In genomic region chr1:201582261-201582951, GRCh38 we compare ENCODE assay signal across 9 cellular contexts. TPM values are rescaled to one million over a fixed set of nuclear protein-coding genes. Genes with fewer than 3 reads are reported as not detected.
DNase-seq lines count a peak whose midpoint lies in the region; TF ChIP-seq lines count a peak whose summit lies in the region.
"Had no signal": no experiment of that assay in that cellular context is flagged by ENCODE, and none has a peak within 500 bp of the region (broad histone marks: within the 10 kb centered on the region; RNA-seq: fewer than 3 reads in every experiment).

No MANE protein-coding gene starts in this region.

- no peaks in the 10 kb centered on the region for H4K20me1 ChIP-seq in fibroblast of lung (ENCODE audit: control insufficient read depth, extremely low read depth, insufficient read depth, low read length)

- no peak overlapping the region for H3K23ac ChIP-seq in neuronal stem cell (ENCODE audit: low read depth, low read length, poor library complexity)

- no peak overlapping the region for H4K91ac ChIP-seq in neuronal stem cell (ENCODE audit: low read depth, low read length, poor library complexity)

- H3K4me1 ChIP-seq in fibroblast of lung (ENCODE audit: control insufficient read depth, extremely low read depth, insufficient read depth, low read length): peaks cover 23% of the 10 kb centered on the region
- H3K4me1 ChIP-seq in neuronal stem cell (ENCODE audit: control insufficient read depth in 2 of 2, insufficient read depth in 1 of 2, low read depth in 1 of 2, low read length in 2 of 2): peaks cover 0 to 18% of the 10 kb centered on the region in 2 donors

- H4K8ac ChIP-seq in neuronal stem cell (ENCODE audit: low read depth, low read length): no peak overlapping the region

- H3K27ac ChIP-seq in fibroblast of lung (ENCODE audit: insufficient read depth, low read length) (peak overlapping the region; percentile 49), neuronal stem cell (replicated peaks; ENCODE audit: low read length) (peak overlapping the region; percentile 9)

- DNase-seq in EL: peak; percentile 83
- DNase-seq in NCI-H345 (lab: John Stamatoyannopoulos, UW): peak; percentile 32
- DNase-seq in fibroblast of lung (ENCODE audit: low read depth in 2 of 2): peak; percentile 56 to 72
- no peak for DNase-seq in neuronal stem cell (ENCODE audit: low spot score)
- no peak for DNase-seq in activated T-cell treated with anti-CD3 and anti-CD28 coated beads, Interleukin-2, amount 50 U/mL, for 1 hour
- DNase-seq in GOT3 (lab: John Stamatoyannopoulos, UW): no peak
- no peak for DNase-seq in mesenteric fat pad (ENCODE audit: low spot score)
- DNase-seq in activated CD4-positive, alpha-beta T cell treated with anti-CD3 and anti-CD28 coated beads, Interleukin-2, amount 50 U/mL, for 1 hour: no peak
- DNase-seq: activated CD4-positive, alpha-beta T cell treated with anti-CD3 and anti-CD28 coated beads for 4 hours had no signal

- H2AK5ac ChIP-seq in neuronal stem cell (ENCODE audit: low read depth, low read length): no peak overlapping the region

- H3K4me2 ChIP-seq in fibroblast of lung (ENCODE audit: extremely low read depth, insufficient read depth, low read length): no peak overlapping the region
- H3K4me2 ChIP-seq in neuronal stem cell (ENCODE audit: insufficient read depth, low read length, poor library complexity, severe bottlenecking): no peak overlapping the region

- no peak overlapping the region for H2AFZ ChIP-seq in fibroblast of lung (ENCODE audit: low read length)
- no peak overlapping the region for H2AFZ ChIP-seq in neuronal stem cell (ENCODE audit: low read length)

- no CpG with 5 or more reads among the region's 3 CpGs for WGBS in neuronal stem cell (ENCODE audit: extremely low coverage in 2 of 2, insufficient read length in 2 of 2, insufficient replicate concordance in 1 of 2), 2 donors

- no peaks in the 10 kb centered on the region for H3K27me3 ChIP-seq in fibroblast of lung (ENCODE audit: control insufficient read depth, insufficient read depth, low read length)
- H3K27me3 ChIP-seq in neuronal stem cell (ENCODE audit: control insufficient read depth in 3 of 3, insufficient read depth in 3 of 3, low read depth in 1 of 3, low read length in 3 of 3): peaks cover 0 to 4% (median 0%) of the 10 kb centered on the region in 3 experiments

- no peak overlapping the region for H2BK120ac ChIP-seq in neuronal stem cell (ENCODE audit: low read depth, low read length)

- H2BK5ac ChIP-seq in neuronal stem cell (ENCODE audit: low read length): no peak overlapping the region

- H3K18ac ChIP-seq in neuronal stem cell (ENCODE audit: low read length): peak overlapping the region; percentile 23

- no peak overlapping the region for H3K14ac ChIP-seq in neuronal stem cell (ENCODE audit: low read length)

- no peaks in the 10 kb centered on the region for H3K36me3 ChIP-seq in fibroblast of lung (ENCODE audit: control insufficient read depth, insufficient read depth, low read length)
- H3K36me3 ChIP-seq in neuronal stem cell (replicated peaks in 1 of 2; ENCODE audit: control insufficient read depth in 2 of 2, insufficient read depth in 2 of 2, low read length in 2 of 2): no peaks in the 10 kb centered on the region

- TF ChIP-seq CTCF in fibroblast of lung (conservative IDR thresholded peaks at IDR 0.05 in 1 of 2, IDR thresholded peaks at IDR 0.05 in 1 of 2; ENCODE audit: low read depth in 1 of 2, low read length in 2 of 2): no peak

- H3K4ac ChIP-seq in neuronal stem cell (ENCODE audit: low read length): no peak overlapping the region

- H3K9me3 ChIP-seq in fibroblast of lung (ENCODE audit: control insufficient read depth, insufficient read depth, low read depth, low read length) (no peaks in the 10 kb centered on the region), neuronal stem cell (replicated peaks in 1 of 2; ENCODE audit: control insufficient read depth in 2 of 2, insufficient read depth in 1 of 2, low read depth in 1 of 2, low read length in 2 of 2) (peaks cover 0 to 2% of the 10 kb centered on the region in 2 donors)

- no peak overlapping the region for H2BK12ac ChIP-seq in neuronal stem cell (ENCODE audit: low read length)

- no peak overlapping the region for H3K4me3 ChIP-seq in fibroblast of lung (replicated peaks in 1 of 4; ENCODE audit: control extremely low read depth in 1 of 4, insufficient read depth in 1 of 4, low read depth in 3 of 4, low read length in 4 of 4)
- no peak overlapping the region for H3K4me3 ChIP-seq in neuronal stem cell (ENCODE audit: low read length in 2 of 2)

- H3K79me1 ChIP-seq in neuronal stem cell (ENCODE audit: low read depth, low read length): no peaks in the 10 kb centered on the region

- H3K9ac ChIP-seq in fibroblast of lung (ENCODE audit: insufficient read depth, low read length) (no peak overlapping the region), neuronal stem cell (ENCODE audit: low read depth, low read length, poor library complexity) (no peak overlapping the region)

- H2BK15ac ChIP-seq in neuronal stem cell (ENCODE audit: low read length): no peak overlapping the region

- H3K79me2 ChIP-seq in fibroblast of lung (ENCODE audit: control insufficient read depth, insufficient read depth, low read length): peaks cover 15% of the 10 kb centered on the region

RNA-seq across cellular contexts. Expression of gene NAV1, which starts 43.5 kb away (rescaled TPM):
- 7.2 and 19.8 TPM in 2 replicates for total RNA-seq in fibroblast of lung
- polyA plus RNA-seq in fibroblast of lung: 64.0 and 66.5 TPM in 2 replicates
- 65.3 and 96.6 TPM in 2 replicates for polyA plus RNA-seq in fibroblast of lung (2012)
- polyA minus RNA-seq in fibroblast of lung (ENCODE audit: low replicate concordance): 355 and 377 TPM in 2 replicates
- polyA plus RNA-seq in neuronal stem cell (2013, experiment 1 of 2): 112 TPM
- polyA plus RNA-seq in neuronal stem cell (2013, experiment 2 of 2): 121 TPM
- total RNA-seq in mesenteric fat pad: 133 TPM

Comparison
In these comparisons a context has a peak if more than half of its experiments do, and no peak if none do; other contexts are left out.
1. DNase-seq: peak in EL (single experiment), NCI-H345 (single experiment) and fibroblast of lung (2 of 2); none in neuronal stem cell (single experiment), activated T-cell treated with anti-CD3 and anti-CD28 coated beads, Interleukin-2, amount 50 U/mL, for 1 hour (single experiment), GOT3 (single experiment), mesenteric fat pad (single experiment) and activated CD4-positive, alpha-beta T cell treated with anti-CD3 and anti-CD28 coated beads, Interleukin-2, amount 50 U/mL, for 1 hour (single experiment).